1 cellular context compared by ENCODE assay signal in genomic region chr16:85621698-85622433, GRCh38.
A peak's percentile ranks its signal among the peaks of the same experiment; 100 is the strongest.
TF ChIP-seq lines count a peak whose summit lies in the region.

No MANE protein-coding gene starts in this region.

TF ChIP-seq in HepG2, 621 proteins besides CTCF, POLR2A, EP300 and RAD21 (continued from another document and continues in another):
- TF ChIP-seq PATZ1 (CRISPR knock-in tag; IDR thresholded peaks at IDR 0.05) (peak; percentile 43; the same call in 1 of the 2 replicates), PHF20 (CRISPR knock-in tag; IDR thresholded peaks at IDR 0.05) (no peak), TGIF2 (CRISPR knock-in tag; IDR thresholded peaks at IDR 0.05) (peak; percentile 58; the same call in 1 of the 2 replicates), RERE (CRISPR knock-in tag; IDR thresholded peaks at IDR 0.05; ENCODE audit: low read depth) (no peak), PAXIP1 (CRISPR knock-in tag; conservative IDR thresholded peaks at IDR 0.05) (peak; percentile 86), ZNF12 (CRISPR knock-in tag; IDR thresholded peaks at IDR 0.05) (no peak), HNF4A (CRISPR knock-in tag; IDR thresholded peaks at IDR 0.05) (peak; percentile 97), ZBTB8A (CRISPR knock-in tag; IDR thresholded peaks at IDR 0.05; ENCODE audit: borderline replicate concordance, low read depth) (no peak), ZNF33B (CRISPR knock-in tag; IDR thresholded peaks at IDR 0.05) (no peak), ZNF850 (CRISPR knock-in tag; conservative IDR thresholded peaks at IDR 0.05) (no peak), ZFX (CRISPR knock-in tag; IDR thresholded peaks at IDR 0.05; ENCODE audit: low read depth) (0 out of 2 replicates have a peak, but pooled peaks have one; percentile 36), AKAP8 (CRISPR knock-in tag; IDR thresholded peaks at IDR 0.05) (peak; percentile 75; the same call in 1 of the 2 replicates), REST (IDR thresholded peaks at IDR 0.05; ENCODE audit: borderline replicate concordance in 1 of 2, low read depth in 1 of 2, low read length in 2 of 2) (peak; percentile 43 to 91), BCL6 (CRISPR knock-in tag; IDR thresholded peaks at IDR 0.05) (peak; percentile 99), ARID4A (CRISPR knock-in tag; IDR thresholded peaks at IDR 0.05; ENCODE audit: borderline replicate concordance) (peak; percentile 75; the same call in 1 of the 2 replicates), ETV6 (CRISPR knock-in tag; conservative IDR thresholded peaks at IDR 0.05) (no peak; the same call in 1 of the 2 replicates), ZNF263 (CRISPR knock-in tag; IDR thresholded peaks at IDR 0.05) (0 out of 2 replicates have a peak, but pooled peaks have one; percentile 52), ELF1 (CRISPR knock-in tag; IDR thresholded peaks at IDR 0.05) (peak; percentile 21; the same call in 1 of the 2 replicates), PRDM10 (CRISPR knock-in tag; IDR thresholded peaks at IDR 0.05; ENCODE audit: low read depth) (peak; percentile 80), NFRKB (IDR thresholded peaks at IDR 0.05) (no peak), MEF2D (CRISPR knock-in tag; IDR thresholded peaks at IDR 0.05) (peak; percentile 35; the same call in 1 of the 2 replicates), ZSCAN30 (CRISPR knock-in tag; IDR thresholded peaks at IDR 0.05) (no peak), ZNF17 (CRISPR knock-in tag; IDR thresholded peaks at IDR 0.05) (no peak), SMAD3 (CRISPR knock-in tag; IDR thresholded peaks at IDR 0.05) (peak; percentile 73), ESRRA (CRISPR knock-in tag; IDR thresholded peaks at IDR 0.05; ENCODE audit: low read depth) (no peak; the same call in 1 of the 2 replicates), ZNF644 (CRISPR knock-in tag; IDR thresholded peaks at IDR 0.05; ENCODE audit: low read depth) (peak; percentile 95), ELF3 (CRISPR knock-in tag; IDR thresholded peaks at IDR 0.05) (peak; percentile 85)
